In genomic region chr15:53193149-53193548, GRCh38 we compare ENCODE assay signal across 14 cellular contexts.
DNase-seq lines count a peak whose midpoint lies in the region; ATAC-seq, FAIRE-seq and TF ChIP-seq lines count a peak whose summit lies in the region.
"Had no signal": no experiment of that assay in that cellular context is flagged by ENCODE, and none has a peak within 500 bp of the region (broad histone marks: within the 10 kb centered on the region; RNA-seq: fewer than 3 reads in every experiment).

No MANE protein-coding gene starts in this region.

- H3K27me3 Mint-ChIP-seq in MCF 10A (ENCODE audit: insufficient read depth, unreplicated experiment): no peaks in the 10 kb centered on the region

- H3K9me3 ChIP-seq in breast epithelium (no peaks in the 10 kb centered on the region), SJCRH30 (replicated peaks) (no peaks in the 10 kb centered on the region)
- H3K9me3 ChIP-seq: psoas muscle had no signal

- CTCF ChIA-PET in MCF 10A (lab: Yijun Ruan, JAX): no interaction called here

- no peak for ATAC-seq in HG03280 (IDR thresholded peaks at IDR 0.05; ENCODE audit: unreplicated experiment)

- H3K36me3 Mint-ChIP-seq in MCF 10A (ENCODE audit: insufficient read depth, unreplicated experiment): no peaks in the 10 kb centered on the region

- no TSS peak for BruUV-seq in MCF 10A (replicated peaks; lab: Mats Ljungman, UMichigan)

- H3K27me3 ChIP-seq in breast epithelium (peaks cover 0 to 11% of the 10 kb centered on the region in 2 donors), SJCRH30 (no peaks in the 10 kb centered on the region)

- TF ChIP-seq POLR2A in breast epithelium (IDR thresholded peaks at IDR 0.05): no peak

- H3K36me3 ChIP-seq in breast epithelium (no peaks in the 10 kb centered on the region), SJCRH30 (no peaks in the 10 kb centered on the region)

- no peak overlapping the region for H3K27ac ChIP-seq in breast epithelium
- no peak overlapping the region for H3K27ac ChIP-seq in SJCRH30
- H3K27ac ChIP-seq: psoas muscle had no signal

- intact Hi-C loops in MCF 10A (cut with micrococcal nuclease): loop anchor here (10.0 kb wide), 1 partner anchor 522 kb away; no protein-coding TSS in a partner anchor
- intact Hi-C loops in breast epithelium (cut with DNase I; ENCODE audit: low total_unique reads): no loop called here

- no peaks in the 10 kb centered on the region for H3K4me1 Mint-ChIP-seq in MCF 10A (ENCODE audit: insufficient read depth, unreplicated experiment)

- POLR2A ChIA-PET in MCF 10A (lab: Yijun Ruan, JAX): interaction anchor here (0.7 kb wide), 1 partner anchor 135 kb away, joined by 4 read pairs; no protein-coding TSS in a partner anchor

- no peak overlapping the region for H3K4me3 Mint-ChIP-seq in MCF 10A (ENCODE audit: unreplicated experiment)

- H3K9me3 Mint-ChIP-seq in MCF 10A (ENCODE audit: unreplicated experiment): peaks cover 7% of the 10 kb centered on the region

- H3K4me1 ChIP-seq in breast epithelium (no peaks in the 10 kb centered on the region), SJCRH30 (no peaks in the 10 kb centered on the region)

- DNase-seq in MCF 10A (ENCODE audit: unreplicated experiment) (peak; percentile 27), breast epithelium (ENCODE audit: low spot score in 2 of 2) (no peak), SJCRH30 (peak; percentile 4 to 50), fibroblast of peridontal ligament (ENCODE audit: extremely low read depth) (peak; percentile 3), urothelium cell line (ENCODE audit: low spot score) (peak; percentile 29), DMS153 (lab: John Stamatoyannopoulos, UW) (no peak), NCI-H526 (lab: John Stamatoyannopoulos, UW) (no peak)
- DNase-seq: cerebellar nuclear complex, mesenchymal stem cell, NCI-H2029 treated with DMSO at 0.1 percent for 48 hours, psoas muscle, substantia nigra had no signal

- no peak overlapping the region for H3K27ac Mint-ChIP-seq in MCF 10A (ENCODE audit: low read depth, unreplicated experiment)

- TF ChIP-seq CTCF in MCF 10A (IDR thresholded peaks at IDR 0.05; ENCODE audit: unreplicated experiment): no peak
- no peak for TF ChIP-seq CTCF in breast epithelium (IDR thresholded peaks at IDR 0.05)

- no peak overlapping the region for H3K4me3 ChIP-seq in breast epithelium
- no peak overlapping the region for H3K4me3 ChIP-seq in SJCRH30
- H3K4me3 ChIP-seq: psoas muscle had no signal

- FAIRE-seq in urothelium cell line (lab: Jason Lieb, UNC): no peak
- FAIRE-seq: RCC 7860 had no signal

Comparison
In these comparisons a context has a peak if more than half of its experiments do, and no peak if none do; other contexts are left out.
1. DNase-seq: peak in MCF 10A (single experiment), SJCRH30 (2 of 2), fibroblast of peridontal ligament (single experiment) and urothelium cell line (single experiment); none in breast epithelium (0 of 2), DMS153 (single experiment) and NCI-H526 (0 of 2).